Comparison of ENCODE assay signal across 2 cellular contexts in genomic region chr6:44235269-44235668, GRCh38.
TF ChIP-seq lines count a peak whose summit lies in the region.

No MANE protein-coding gene starts in this region.

TF ChIP-seq in liver, 16 proteins besides CTCF, POLR2A, EP300 and RAD21:
- TF ChIP-seq, protein P1, sequence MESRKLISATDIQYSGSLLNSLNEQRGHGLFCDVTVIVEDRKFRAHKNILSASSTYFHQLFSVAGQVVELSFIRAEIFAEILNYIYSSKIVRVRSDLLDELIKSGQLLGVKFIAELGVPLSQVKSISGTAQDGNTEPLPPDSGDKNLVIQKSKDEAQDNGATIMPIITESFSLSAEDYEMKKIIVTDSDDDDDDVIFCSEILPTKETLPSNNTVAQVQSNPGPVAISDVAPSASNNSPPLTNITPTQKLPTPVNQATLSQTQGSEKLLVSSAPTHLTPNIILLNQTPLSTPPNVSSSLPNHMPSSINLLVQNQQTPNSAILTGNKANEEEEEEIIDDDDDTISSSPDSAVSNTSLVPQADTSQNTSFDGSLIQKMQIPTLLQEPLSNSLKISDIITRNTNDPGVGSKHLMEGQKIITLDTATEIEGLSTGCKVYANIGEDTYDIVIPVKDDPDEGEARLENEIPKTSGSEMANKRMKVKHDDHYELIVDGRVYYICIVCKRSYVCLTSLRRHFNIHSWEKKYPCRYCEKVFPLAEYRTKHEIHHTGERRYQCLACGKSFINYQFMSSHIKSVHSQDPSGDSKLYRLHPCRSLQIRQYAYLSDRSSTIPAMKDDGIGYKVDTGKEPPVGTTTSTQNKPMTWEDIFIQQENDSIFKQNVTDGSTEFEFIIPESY (IDR thresholded peaks at IDR 0.05), result no peak
- TF ChIP-seq GABPA (IDR thresholded peaks at IDR 0.05 in 1 of 2, conservative IDR thresholded peaks at IDR 0.05 in 1 of 2), result no peak
- TF ChIP-seq HNF4G (IDR thresholded peaks at IDR 0.05), result no peak
- TF ChIP-seq RXRA (IDR thresholded peaks at IDR 0.05), result no peak
- no peak for TF ChIP-seq NR2F2 (IDR thresholded peaks at IDR 0.05)
- TF ChIP-seq MAX (IDR thresholded peaks at IDR 0.05), result no peak
- no peak for TF ChIP-seq TAF1 (conservative IDR thresholded peaks at IDR 0.05)
- no peak for TF ChIP-seq YY1 (IDR thresholded peaks at IDR 0.05)
- TF ChIP-seq SP1 (IDR thresholded peaks at IDR 0.05), result no peak
- no peak for TF ChIP-seq JUND (IDR thresholded peaks at IDR 0.05)
- no peak for TF ChIP-seq FOXA1 (IDR thresholded peaks at IDR 0.05)
- TF ChIP-seq HNF4A (conservative IDR thresholded peaks at IDR 0.05), result no peak
- TF ChIP-seq FOXA2 (IDR thresholded peaks at IDR 0.05), result no peak
- TF ChIP-seq REST (IDR thresholded peaks at IDR 0.05), result no peak
- TF ChIP-seq EGR1 (IDR thresholded peaks at IDR 0.05; ENCODE audit: low read depth in 2 of 2), result no peak
- no peak for TF ChIP-seq ATF3 (IDR thresholded peaks at IDR 0.05)
TF ChIP-seq in liver: peak in this region for 0.

TF ChIP-seq in HepG2, 621 proteins besides CTCF, POLR2A, EP300 and RAD21:
- TF ChIP-seq NFE2 (CRISPR knock-in tag; IDR thresholded peaks at IDR 0.05), result no peak
- TF ChIP-seq ZNF350 (CRISPR knock-in tag; IDR thresholded peaks at IDR 0.05; ENCODE audit: borderline replicate concordance, low read depth), result no peak
- TF ChIP-seq HMGXB4 (CRISPR knock-in tag; IDR thresholded peaks at IDR 0.05; ENCODE audit: borderline replicate concordance in 1 of 2, low read depth in 1 of 2), result no peak
- TF ChIP-seq BRD4 (CRISPR knock-in tag; IDR thresholded peaks at IDR 0.05), result no peak
- no peak for TF ChIP-seq NFIB (CRISPR knock-in tag; IDR thresholded peaks at IDR 0.05; ENCODE audit: borderline replicate concordance)
- no peak for TF ChIP-seq ZNF589 (CRISPR knock-in tag; conservative IDR thresholded peaks at IDR 0.05)
- TF ChIP-seq ZNF143 (CRISPR knock-in tag; IDR thresholded peaks at IDR 0.05), result no peak
- TF ChIP-seq ADNP (CRISPR knock-in tag; IDR thresholded peaks at IDR 0.05), result no peak
- TF ChIP-seq, protein P2, sequence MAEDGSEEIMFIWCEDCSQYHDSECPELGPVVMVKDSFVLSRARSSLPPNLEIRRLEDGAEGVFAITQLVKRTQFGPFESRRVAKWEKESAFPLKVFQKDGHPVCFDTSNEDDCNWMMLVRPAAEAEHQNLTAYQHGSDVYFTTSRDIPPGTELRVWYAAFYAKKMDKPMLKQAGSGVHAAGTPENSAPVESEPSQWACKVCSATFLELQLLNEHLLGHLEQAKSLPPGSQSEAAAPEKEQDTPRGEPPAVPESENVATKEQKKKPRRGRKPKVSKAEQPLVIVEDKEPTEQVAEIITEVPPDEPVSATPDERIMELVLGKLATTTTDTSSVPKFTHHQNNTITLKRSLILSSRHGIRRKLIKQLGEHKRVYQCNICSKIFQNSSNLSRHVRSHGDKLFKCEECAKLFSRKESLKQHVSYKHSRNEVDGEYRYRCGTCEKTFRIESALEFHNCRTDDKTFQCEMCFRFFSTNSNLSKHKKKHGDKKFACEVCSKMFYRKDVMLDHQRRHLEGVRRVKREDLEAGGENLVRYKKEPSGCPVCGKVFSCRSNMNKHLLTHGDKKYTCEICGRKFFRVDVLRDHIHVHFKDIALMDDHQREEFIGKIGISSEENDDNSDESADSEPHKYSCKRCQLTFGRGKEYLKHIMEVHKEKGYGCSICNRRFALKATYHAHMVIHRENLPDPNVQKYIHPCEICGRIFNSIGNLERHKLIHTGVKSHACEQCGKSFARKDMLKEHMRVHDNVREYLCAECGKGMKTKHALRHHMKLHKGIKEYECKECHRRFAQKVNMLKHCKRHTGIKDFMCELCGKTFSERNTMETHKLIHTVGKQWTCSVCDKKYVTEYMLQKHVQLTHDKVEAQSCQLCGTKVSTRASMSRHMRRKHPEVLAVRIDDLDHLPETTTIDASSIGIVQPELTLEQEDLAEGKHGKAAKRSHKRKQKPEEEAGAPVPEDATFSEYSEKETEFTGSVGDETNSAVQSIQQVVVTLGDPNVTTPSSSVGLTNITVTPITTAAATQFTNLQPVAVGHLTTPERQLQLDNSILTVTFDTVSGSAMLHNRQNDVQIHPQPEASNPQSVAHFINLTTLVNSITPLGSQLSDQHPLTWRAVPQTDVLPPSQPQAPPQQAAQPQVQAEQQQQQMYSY (CRISPR knock-in tag; IDR thresholded peaks at IDR 0.05), result no peak
- no peak for TF ChIP-seq ZBTB3 (CRISPR knock-in tag; IDR thresholded peaks at IDR 0.05; ENCODE audit: borderline replicate concordance, low read depth)
- no peak for TF ChIP-seq ZNF562 (CRISPR knock-in tag; IDR thresholded peaks at IDR 0.05; ENCODE audit: borderline replicate concordance)
- no peak for TF ChIP-seq ZSCAN31 (CRISPR knock-in tag; IDR thresholded peaks at IDR 0.05; ENCODE audit: low read depth)
- TF ChIP-seq AGO2 (optimal IDR thresholded peaks at IDR 0.05; ENCODE audit: low read depth, low read length), result no peak
- TF ChIP-seq AHR (CRISPR knock-in tag; IDR thresholded peaks at IDR 0.05), result no peak
- no peak for TF ChIP-seq SRSF4 (IDR thresholded peaks at IDR 0.05; ENCODE audit: low read depth, low read length, poor library complexity, severe bottlenecking)
